ENCODE assay signal across 16 cellular contexts in genomic region chr12:131442337-131442918, GRCh38.
DNase-seq lines count a peak whose midpoint lies in the region; ATAC-seq and TF ChIP-seq lines count a peak whose summit lies in the region.
"Had no signal": no experiment of that assay in that cellular context is flagged by ENCODE, and none has a peak within 500 bp of the region (broad histone marks: within the 10 kb centered on the region; RNA-seq: fewer than 3 reads in every experiment).

No MANE protein-coding gene starts in this region.

- peak overlapping the region; percentile 78 for H3K27ac Mint-ChIP-seq in neural progenitor cell
- H3K27ac Mint-ChIP-seq: CD14-positive monocyte had no signal

- no peaks in the 10 kb centered on the region for H3K36me3 Mint-ChIP-seq in neural progenitor cell
- H3K36me3 Mint-ChIP-seq: CD14-positive monocyte; CD4-positive, alpha-beta memory T cell had no signal

- no peaks in the 10 kb centered on the region for H3K4me1 ChIP-seq in neural progenitor cell
- H3K4me1 ChIP-seq: HAP-1 had no signal

- H3K9me3 ChIP-seq in neural progenitor cell (ENCODE audit: low read depth), result no peaks in the 10 kb centered on the region
- H3K9me3 ChIP-seq: BLaER1, HAP-1 had no signal

- peak overlapping the region; percentile 11 for H3K4me3 Mint-ChIP-seq in neural progenitor cell
- H3K4me3 Mint-ChIP-seq: CD14-positive monocyte; CD4-positive, alpha-beta memory T cell had no signal

- no peaks in the 10 kb centered on the region for H3F3A ChIP-seq in neural progenitor cell (ENCODE audit: low read depth)

- peak; percentile 11 for DNase-seq in NCI-H82 (lab: John Stamatoyannopoulos, UW)
- no peak for DNase-seq in NCI-H82 treated with DMSO at 0.1 percent for 48 hours (lab: John Stamatoyannopoulos, UW; ENCODE audit: unreplicated experiment)
- DNase-seq in ecto neural progenitor cell (ENCODE audit: low spot score), result peak; percentile 44
- no peak for DNase-seq in neural progenitor cell (ENCODE audit: low spot score)
- no peak for DNase-seq in NCI-H510A (lab: John Stamatoyannopoulos, UW)
- no peak for DNase-seq in amniotic stem cell (lab: John Stamatoyannopoulos, UW)
- DNase-seq: 8988T; CD4-positive, alpha-beta memory T cell; DMS153; DMS79; GDM1; GM23248 had no signal

- H3K4me3 ChIP-seq in neural progenitor cell, result no peak overlapping the region
- H3K4me3 ChIP-seq: BLaER1, GM23248, HAP-1 had no signal

- no peak overlapping the region for H2AFZ ChIP-seq in neural progenitor cell (replicated peaks)
- H2AFZ ChIP-seq: GM23248 had no signal

- H3K4me1 Mint-ChIP-seq in neural progenitor cell, result peaks cover 22% of the 10 kb centered on the region
- H3K4me1 Mint-ChIP-seq: CD14-positive monocyte; CD4-positive, alpha-beta memory T cell had no signal

- no peak for TF ChIP-seq CTCF in neural progenitor cell (IDR thresholded peaks at IDR 0.05)

- no peaks in the 10 kb centered on the region for H4K20me1 ChIP-seq in neural progenitor cell (ENCODE audit: low read depth)
- H4K20me1 ChIP-seq: BLaER1 had no signal

- H3K36me3 ChIP-seq in neural progenitor cell, result no peaks in the 10 kb centered on the region
- H3K36me3 ChIP-seq: BLaER1, HAP-1 had no signal

- H3K79me2 ChIP-seq in neural progenitor cell (ENCODE audit: low read depth), result no peaks in the 10 kb centered on the region

- no peak overlapping the region for H3K27ac ChIP-seq in neural progenitor cell
- H3K27ac ChIP-seq: BLaER1, GM23248 had no signal

- H3K9me3 Mint-ChIP-seq in neural progenitor cell, result peaks cover 2% of the 10 kb centered on the region
- H3K9me3 Mint-ChIP-seq: CD4-positive, alpha-beta memory T cell had no signal

- peaks cover 7% of the 10 kb centered on the region for H3K27me3 Mint-ChIP-seq in neural progenitor cell (ENCODE audit: insufficient read depth, low read depth)

- no peak for ATAC-seq in HG03139 (IDR thresholded peaks at IDR 0.05; ENCODE audit: unreplicated experiment)

- no peak overlapping the region for H3K4me2 ChIP-seq in neural progenitor cell
- H3K4me2 ChIP-seq: BLaER1 had no signal

- no peak overlapping the region for H3K9ac ChIP-seq in neural progenitor cell
- H3K9ac ChIP-seq: BLaER1, GM23248 had no signal

- no peaks in the 10 kb centered on the region for H3K27me3 ChIP-seq in neural progenitor cell
- H3K27me3 ChIP-seq: BLaER1 had no signal

Comparison
In these comparisons a context has a peak if more than half of its experiments do, and no peak if none do; other contexts are left out.
1. DNase-seq: peak in NCI-H82 (single experiment) and ecto neural progenitor cell (single experiment); none in NCI-H82 treated with DMSO at 0.1 percent for 48 hours (single experiment), neural progenitor cell (single experiment), NCI-H510A (single experiment) and amniotic stem cell (single experiment).